ENCODE assay signal across 17 cellular contexts in genomic region chr9:109454041-109454440, GRCh38. TPM values are rescaled to one million over a fixed set of nuclear protein-coding genes. Genes with fewer than 3 reads are reported as not detected.
"Had no signal": no experiment of that assay in that cellular context is flagged by ENCODE, and none has a peak within 500 bp of the region (broad histone marks: within the 10 kb centered on the region; RNA-seq: fewer than 3 reads in every experiment).

No MANE protein-coding gene starts in this region.

- H3K4me3 Mint-ChIP-seq: activated naive CD8-positive, alpha-beta T cell treated with anti-CD3 and anti-CD28 coated beads, Interleukin-2, amount 50 U/mL, for 24 hours; activated T-helper 17 cell treated with anti-CD3 and anti-CD28 coated beads, Interleukin-2, amount 50 U/mL, for 72 hours; natural killer cell had no signal

- H3K4me3 ChIP-seq: left lung, transverse colon had no signal

- DNase-seq: activated CD4-positive, CD25-positive, alpha-beta regulatory T cell treated with anti-CD3 and anti-CD28 coated beads, Interleukin-2, amount 50 U/mL, for 72 hours; activated naive CD4-positive, alpha-beta T cell treated with Interleukin-2 at 50 U/mL for 16 hours; activated naive CD8-positive, alpha-beta T cell treated with anti-CD3 and anti-CD28 coated beads, Interleukin-2, amount 50 U/mL, for 24 hours; activated T-cell treated with anti-CD3 and anti-CD28 coated beads for 4 hours; aorta; hippocampal formation; kidney; left lung; natural killer cell; posterior cingulate gyrus; stimulated activated CD4-positive, alpha-beta T cell treated with anti-CD3 and anti-CD28 coated beads, Interleukin-4, amount 100 ng/mL, for 24 hours; stimulated activated naive CD4-positive, alpha-beta T cell; substantia nigra; T-helper 9 cell; transverse colon had no signal

- H3K9me3 Mint-ChIP-seq: activated naive CD8-positive, alpha-beta T cell treated with anti-CD3 and anti-CD28 coated beads, Interleukin-2, amount 50 U/mL, for 24 hours; activated T-helper 17 cell treated with anti-CD3 and anti-CD28 coated beads, Interleukin-2, amount 50 U/mL, for 72 hours; natural killer cell had no signal

- FAIRE-seq: kidney had no signal

- H3K27ac ChIP-seq: left lung, neutrophil, transverse colon had no signal

- H3K4me1 ChIP-seq: left lung, transverse colon had no signal

- H3K4me1 Mint-ChIP-seq: activated naive CD8-positive, alpha-beta T cell treated with anti-CD3 and anti-CD28 coated beads, Interleukin-2, amount 50 U/mL, for 24 hours; activated T-helper 17 cell treated with anti-CD3 and anti-CD28 coated beads, Interleukin-2, amount 50 U/mL, for 72 hours; natural killer cell had no signal

- H3K36me3 Mint-ChIP-seq: natural killer cell had no signal

- H3K27me3 ChIP-seq: transverse colon had no signal

- H3K36me3 ChIP-seq: left lung, neutrophil, transverse colon had no signal

- ATAC-seq: activated naive CD8-positive, alpha-beta T cell treated with anti-CD3 and anti-CD28 coated beads, Interleukin-2, amount 50 U/mL, for 24 hours; activated T-helper 17 cell treated with anti-CD3 and anti-CD28 coated beads, Interleukin-2, amount 50 U/mL, for 72 hours; natural killer cell had no signal

- H3K27ac Mint-ChIP-seq: activated naive CD8-positive, alpha-beta T cell treated with anti-CD3 and anti-CD28 coated beads, Interleukin-2, amount 50 U/mL, for 24 hours; activated T-helper 17 cell treated with anti-CD3 and anti-CD28 coated beads, Interleukin-2, amount 50 U/mL, for 72 hours; natural killer cell had no signal

- H3K9me3 ChIP-seq: left lung, neutrophil, transverse colon had no signal

RNA-seq across cellular contexts. Expression of gene PTPN3, which starts 44.1 kb away (rescaled TPM):
- total RNA-seq: natural killer cell had no signal
